31 cellular contexts compared by ENCODE assay signal in the genomic region with DNA sequence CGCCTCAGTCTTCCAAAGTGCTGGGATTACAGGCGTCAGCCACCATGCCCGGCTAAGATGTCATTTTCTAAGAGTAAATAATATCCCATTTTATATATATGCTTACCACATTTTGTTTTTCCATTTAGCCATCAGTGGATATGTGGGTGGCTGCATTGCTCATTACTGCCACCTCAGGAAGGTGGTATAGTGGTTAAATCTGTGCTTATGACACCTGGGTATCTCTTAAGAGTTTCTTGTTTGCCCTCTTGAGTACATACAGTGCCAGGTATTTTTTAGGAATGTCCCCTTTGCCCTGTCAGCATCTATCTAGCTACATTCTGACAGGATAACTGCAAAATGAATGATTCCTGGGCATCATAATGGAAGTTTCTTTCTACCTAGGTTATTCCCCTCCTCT.
"Had no signal": no experiment of that assay in that cellular context is flagged by ENCODE, and none has a peak within 500 bp of the region (broad histone marks: within the 10 kb centered on the region; RNA-seq: fewer than 3 reads in every experiment).

No MANE protein-coding gene starts in this region.

- H3K4me3 ChIP-seq: adrenal gland, body of pancreas, esophagus squamous epithelium had no signal

- DNase-seq: activated CD4-positive, alpha-beta memory T cell treated with anti-CD3 and anti-CD28 coated beads for 36 hours; activated CD4-positive, alpha-beta T cell treated with anti-CD3 and anti-CD28 coated beads for 36 hours; activated CD4-positive, alpha-beta T cell treated with anti-CD3 and anti-CD28 coated beads, Interleukin-2, amount 10 ng/mL, durations not matched to agents 24 days and 14 days; activated CD4-positive, CD25-positive, alpha-beta regulatory T cell; activated CD4-positive, CD25-positive, alpha-beta regulatory T cell treated with anti-CD3 and anti-CD28 coated beads, Interleukin-2, amount 50 U/mL, for 72 hours; activated CD8-positive, alpha-beta memory T cell treated with anti-CD3 and anti-CD28 coated beads, Interleukin-2, amount 10 ng/mL, durations not matched to agents 7 days and 5 days; activated CD8-positive, alpha-beta memory T cell treated with anti-CD3 and anti-CD28 coated beads, Interleukin-2, amount 50 U/mL, for 4 hours; activated CD8-positive, alpha-beta T cell treated with anti-CD3 and anti-CD28 coated beads, Interleukin-2, amount 10 ng/mL, durations not matched to agents 7 days and 5 days; activated effector memory CD4-positive, alpha-beta T cell treated with anti-CD3 and anti-CD28 coated beads, Interleukin-2, amount 50 U/mL, for 16 hours; activated naive CD4-positive, alpha-beta T cell treated with anti-CD3 and anti-CD28 coated beads for 36 hours; activated naive CD8-positive, alpha-beta T cell treated with anti-CD3 and anti-CD28 coated beads for 36 hours; activated naive CD8-positive, alpha-beta T cell treated with anti-CD3 and anti-CD28 coated beads, Interleukin-2, amount 50 U/mL, for 24 hours; activated T-cell treated with anti-CD3 and anti-CD28 coated beads, Interleukin-2, amount 50 U/mL, for 1 hour; activated T-cell treated with anti-CD3 and anti-CD28 coated beads, Interleukin-2, amount 50 U/mL, for 48 hours; adrenal gland; amygdala; aorta; body of pancreas; caudate nucleus; cortex of kidney; dermis blood vessel endothelial cell; effector CD4-positive, alpha-beta T cell; effector memory CD8-positive, alpha-beta T cell; esophagus squamous epithelium; foreskin melanocyte; head of caudate nucleus; T-helper 2 cell had no signal

- H3K4me1 ChIP-seq: adrenal gland, body of pancreas, esophagus squamous epithelium had no signal

- H3K27ac Mint-ChIP-seq: activated CD4-positive, alpha-beta memory T cell treated with anti-CD3 and anti-CD28 coated beads for 36 hours; activated CD4-positive, alpha-beta T cell treated with anti-CD3 and anti-CD28 coated beads for 36 hours; activated CD4-positive, alpha-beta T cell treated with anti-CD3 and anti-CD28 coated beads, Interleukin-2, amount 10 ng/mL, durations not matched to agents 24 days and 14 days; activated CD8-positive, alpha-beta memory T cell treated with anti-CD3 and anti-CD28 coated beads, Interleukin-2, amount 10 ng/mL, durations not matched to agents 7 days and 5 days; activated CD8-positive, alpha-beta T cell treated with anti-CD3 and anti-CD28 coated beads, Interleukin-2, amount 10 ng/mL, durations not matched to agents 7 days and 5 days; activated naive CD4-positive, alpha-beta T cell treated with anti-CD3 and anti-CD28 coated beads for 36 hours; activated naive CD4-positive, alpha-beta T cell treated with anti-CD3 and anti-CD28 coated beads, Interleukin-2, amount 50 U/mL, for 24 hours; activated naive CD8-positive, alpha-beta T cell treated with anti-CD3 and anti-CD28 coated beads for 36 hours; activated naive CD8-positive, alpha-beta T cell treated with anti-CD3 and anti-CD28 coated beads, Interleukin-2, amount 50 U/mL, for 24 hours; activated T-helper 1 cell treated with anti-CD3 and anti-CD28 coated beads, Interleukin-12 subunit alpha, Interleukin-12 subunit beta, Interleukin-2, Interleukin-4 antibody, amounts not matched to agents 30 ng/mL and 10 ng/mL and 1 ng/mL, durations not matched to agents 14 hours and 24 hours and 36 hours; activated T-helper 2 cell treated with anti-CD3 and anti-CD28 coated beads, Interferon-gamma antibody, Interleukin-2, Interleukin-4, amounts not matched to agents 10 μg/mL and 5 μg/mL and 100 μg/mL, durations not matched to agents 14 hours and 24 hours and 36 hours; effector memory CD8-positive, alpha-beta T cell had no signal

- ATAC-seq: activated CD4-positive, alpha-beta T cell treated with anti-CD3 and anti-CD28 coated beads for 36 hours; activated CD8-positive, alpha-beta memory T cell treated with anti-CD3 and anti-CD28 coated beads, Interleukin-2, amount 10 ng/mL, durations not matched to agents 7 days and 5 days; activated CD8-positive, alpha-beta T cell treated with anti-CD3 and anti-CD28 coated beads, Interleukin-2, amount 10 ng/mL, durations not matched to agents 7 days and 5 days; activated naive CD8-positive, alpha-beta T cell treated with anti-CD3 and anti-CD28 coated beads, Interleukin-2, amount 50 U/mL, for 24 hours; body of pancreas; effector memory CD8-positive, alpha-beta T cell had no signal

- H3K27me3 Mint-ChIP-seq: activated CD4-positive, alpha-beta memory T cell treated with anti-CD3 and anti-CD28 coated beads for 36 hours; activated CD4-positive, alpha-beta T cell treated with anti-CD3 and anti-CD28 coated beads for 36 hours; activated CD4-positive, alpha-beta T cell treated with anti-CD3 and anti-CD28 coated beads, Interleukin-2, amount 10 ng/mL, durations not matched to agents 24 days and 14 days; activated CD8-positive, alpha-beta memory T cell treated with anti-CD3 and anti-CD28 coated beads, Interleukin-2, amount 10 ng/mL, durations not matched to agents 7 days and 5 days; activated naive CD4-positive, alpha-beta T cell treated with anti-CD3 and anti-CD28 coated beads, Interleukin-2, amount 50 U/mL, for 24 hours; activated naive CD8-positive, alpha-beta T cell treated with anti-CD3 and anti-CD28 coated beads for 36 hours; activated naive CD8-positive, alpha-beta T cell treated with anti-CD3 and anti-CD28 coated beads, Interleukin-2, amount 50 U/mL, for 24 hours; effector memory CD8-positive, alpha-beta T cell had no signal

- H3K4me1 Mint-ChIP-seq: activated CD4-positive, alpha-beta T cell treated with anti-CD3 and anti-CD28 coated beads for 36 hours; activated CD4-positive, alpha-beta T cell treated with anti-CD3 and anti-CD28 coated beads, Interleukin-2, amount 10 ng/mL, durations not matched to agents 24 days and 14 days; activated CD8-positive, alpha-beta memory T cell treated with anti-CD3 and anti-CD28 coated beads, Interleukin-2, amount 10 ng/mL, durations not matched to agents 7 days and 5 days; activated naive CD4-positive, alpha-beta T cell treated with anti-CD3 and anti-CD28 coated beads, Interleukin-2, amount 50 U/mL, for 24 hours; activated naive CD8-positive, alpha-beta T cell treated with anti-CD3 and anti-CD28 coated beads for 36 hours; activated naive CD8-positive, alpha-beta T cell treated with anti-CD3 and anti-CD28 coated beads, Interleukin-2, amount 50 U/mL, for 24 hours had no signal

- H3K27me3 ChIP-seq: adrenal gland, body of pancreas, esophagus squamous epithelium had no signal

- H3K4me3 Mint-ChIP-seq: activated CD4-positive, alpha-beta memory T cell treated with anti-CD3 and anti-CD28 coated beads for 36 hours; activated CD4-positive, alpha-beta T cell treated with anti-CD3 and anti-CD28 coated beads for 36 hours; activated CD4-positive, alpha-beta T cell treated with anti-CD3 and anti-CD28 coated beads, Interleukin-2, amount 10 ng/mL, durations not matched to agents 24 days and 14 days; activated CD8-positive, alpha-beta memory T cell treated with anti-CD3 and anti-CD28 coated beads, Interleukin-2, amount 10 ng/mL, durations not matched to agents 7 days and 5 days; activated CD8-positive, alpha-beta T cell treated with anti-CD3 and anti-CD28 coated beads, Interleukin-2, amount 10 ng/mL, durations not matched to agents 7 days and 5 days; activated naive CD4-positive, alpha-beta T cell treated with anti-CD3 and anti-CD28 coated beads for 36 hours; activated naive CD4-positive, alpha-beta T cell treated with anti-CD3 and anti-CD28 coated beads, Interleukin-2, amount 50 U/mL, for 24 hours; activated naive CD8-positive, alpha-beta T cell treated with anti-CD3 and anti-CD28 coated beads for 36 hours; activated naive CD8-positive, alpha-beta T cell treated with anti-CD3 and anti-CD28 coated beads, Interleukin-2, amount 50 U/mL, for 24 hours; activated T-helper 1 cell treated with anti-CD3 and anti-CD28 coated beads, Interleukin-12 subunit alpha, Interleukin-12 subunit beta, Interleukin-2, Interleukin-4 antibody, amounts not matched to agents 30 ng/mL and 10 ng/mL and 1 ng/mL, durations not matched to agents 14 hours and 24 hours and 36 hours; effector memory CD8-positive, alpha-beta T cell had no signal

- H3K27ac ChIP-seq: adrenal gland, body of pancreas, epithelial cell of prostate, esophagus squamous epithelium had no signal
